1 cellular context compared by ENCODE assay signal in genomic region chr14:75562048-75562447, GRCh38.
TF ChIP-seq lines count a peak whose summit lies in the region.

No MANE protein-coding gene starts in this region.

TF ChIP-seq in GM12878, 131 proteins besides CTCF, POLR2A, EP300 and RAD21 (continued from another document):
- TF ChIP-seq PRDM15 (CRISPR knock-in tag; IDR thresholded peaks at IDR 0.05): no peak
TF ChIP-seq in GM12878: peak in this region for 0.
